1 cellular context compared by ENCODE assay signal in genomic region chr18:14449995-14450653, GRCh38.
TF ChIP-seq lines count a peak whose summit lies in the region.

No MANE protein-coding gene starts in this region.

TF ChIP-seq in HepG2, 621 proteins besides CTCF, POLR2A, EP300 and RAD21 (continued from another document):
- TF ChIP-seq UBTF (CRISPR knock-in tag; IDR thresholded peaks at IDR 0.05) (peak; percentile 77; the same call in 1 of the 2 replicates), ZBTB14 (CRISPR knock-in tag; IDR thresholded peaks at IDR 0.05) (peak; percentile 82; the same call in 1 of the 2 replicates), ZNF800 (CRISPR knock-in tag; IDR thresholded peaks at IDR 0.05) (peak; percentile 47; the same call in 1 of the 2 replicates), ZFX (CRISPR knock-in tag; IDR thresholded peaks at IDR 0.05; ENCODE audit: low read depth) (peak; percentile 28; the same call in 1 of the 2 replicates), HNRNPLL (IDR thresholded peaks at IDR 0.05; ENCODE audit: low read depth, low read length, poor library complexity, severe bottlenecking) (peak; percentile 23)
